10 cellular contexts compared by ENCODE assay signal in the genomic region with DNA sequence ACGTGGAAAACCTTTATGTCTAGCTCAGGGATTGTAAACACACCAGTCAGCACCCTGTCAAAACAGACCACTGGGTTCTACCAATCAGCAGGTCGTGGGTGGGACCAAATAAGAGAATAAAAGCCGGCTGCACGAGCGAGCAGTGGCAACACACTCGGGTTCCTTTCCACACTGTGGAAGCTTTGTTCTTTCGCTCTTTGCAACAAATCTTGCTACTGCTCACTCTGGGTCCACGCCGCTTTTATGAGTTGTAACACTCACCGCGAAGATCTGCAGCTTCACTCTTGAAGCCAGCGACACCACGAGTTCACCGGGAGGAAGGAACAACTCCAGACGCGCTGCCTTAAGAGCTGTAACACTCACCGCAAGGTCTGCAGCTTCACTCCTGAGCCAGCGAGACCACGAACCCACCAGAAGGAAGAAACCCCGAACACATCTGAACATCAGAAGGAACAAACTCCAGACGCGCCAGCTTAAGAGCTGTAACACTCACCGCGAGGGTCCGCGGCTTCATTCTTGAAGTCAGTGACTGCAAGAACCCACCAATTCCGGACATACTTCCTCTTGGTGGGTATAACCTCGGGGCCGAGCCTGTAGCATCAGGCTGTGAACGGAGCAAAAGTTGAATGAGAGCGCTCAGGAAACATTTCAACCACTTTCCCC. TPM values are rescaled to one million over a fixed set of nuclear protein-coding genes. Genes with fewer than 3 reads are reported as not detected.
DNase-seq lines count a peak whose midpoint lies in the region; ATAC-seq and TF ChIP-seq lines count a peak whose summit lies in the region.
"Not testable (repeated sequence)": the region's sequence is repeated elsewhere in the genome, so short reads cannot be mapped to it uniquely, and the experiment has no call there.
"Had no signal": no experiment of that assay in that cellular context is flagged by ENCODE, and none has a peak within 500 bp of the region (broad histone marks: within the 10 kb centered on the region; RNA-seq: fewer than 3 reads in every experiment).

No MANE protein-coding gene starts in this region.

- H3K27me3 ChIP-seq in CD8-positive, alpha-beta memory T cell (ENCODE audit: insufficient read depth, low read length, poor library complexity, severe bottlenecking): not testable (repeated sequence)

- H3K4me1 ChIP-seq in CD8-positive, alpha-beta memory T cell (ENCODE audit: insufficient read depth, low read length): not testable (repeated sequence)

- in situ Hi-C loops in KBM-7 (cut with MboI; ENCODE audit: low pct_unique_long_range_greater_than_20kb, low sequenced_read_pairs): loop anchor here (25.0 kb wide), 1 partner anchor 183 kb away; no protein-coding TSS in a partner anchor

- H3K4me3 Mint-ChIP-seq in CD8-positive, alpha-beta memory T cell: peak overlapping the region; percentile 86 to 97 (median 88)
- peak overlapping the region; percentile 87 for H3K4me3 Mint-ChIP-seq in activated CD4-positive, alpha-beta T cell treated with anti-CD3 and anti-CD28 coated beads, Interleukin-2, amount 10 ng/mL, durations not matched to agents 24 days and 14 days
- H3K4me3 Mint-ChIP-seq in effector memory CD8-positive, alpha-beta T cell: peak overlapping the region; percentile 84 to 87
- peak overlapping the region; percentile 92 for H3K4me3 Mint-ChIP-seq in natural killer cell

- peak in 4 of 5 donors; percentile 16 to 64 (median 36) for DNase-seq in CD8-positive, alpha-beta memory T cell
- DNase-seq in KBM-7 (peak; percentile 83), SIG-M5 treated with dmso at 0.1 percent for 504 hours (lab: John Stamatoyannopoulos, UW; ENCODE audit: unreplicated experiment) (peak; percentile 76), activated gamma-delta T cell treated with Interleukin-2 at 50 U/mL for 16 hours (peak; percentile 31)
- peak; percentile 79 for DNase-seq in activated CD4-positive, alpha-beta T cell treated with anti-CD3 and anti-CD28 coated beads, Interleukin-2, amount 10 ng/mL, durations not matched to agents 24 days and 14 days
- peak; percentile 29 to 45 (median 32) for DNase-seq in effector memory CD8-positive, alpha-beta T cell
- DNase-seq in natural killer cell: not testable (repeated sequence)
- DNase-seq in stimulated activated naive CD8-positive, alpha-beta T cell treated with anti-CD3 and anti-CD28 coated beads, Interleukin-15, Interleukin-2, amounts not matched to agents 100 U/mL and 50 U/mL, for 24 hours: peak; percentile 33

- not testable (repeated sequence) for H3K27ac ChIP-seq in CD8-positive, alpha-beta memory T cell (ENCODE audit: low read depth, low read length)

- H3K9me3 ChIP-seq in CD8-positive, alpha-beta memory T cell (ENCODE audit: low read length): not testable (repeated sequence)

- not testable (repeated sequence) for H3K36me3 ChIP-seq in CD8-positive, alpha-beta memory T cell (ENCODE audit: insufficient read depth, low read length)

- H3K27me3 Mint-ChIP-seq in CD8-positive, alpha-beta memory T cell; activated CD4-positive, alpha-beta T cell treated with anti-CD3 and anti-CD28 coated beads, Interleukin-2, amount 10 ng/mL, durations not matched to agents 24 days and 14 days; effector memory CD8-positive, alpha-beta T cell; natural killer cell (ENCODE audit: low read depth in 2 of 2): not testable (repeated sequence)

- CTCF ChIA-PET in CD8-positive, alpha-beta memory T cell (lab: Charles Lee): interaction anchor here (0.6 to 2.4 kb wide), 2 partner anchors 15 to 291 kb away, joined by 3 to 15 read pairs; no protein-coding TSS in a partner anchor

- intact Hi-C loops in activated CD4-positive, alpha-beta T cell treated with anti-CD3 and anti-CD28 coated beads, Interleukin-2, amount 10 ng/mL, durations not matched to agents 24 days and 14 days (cut with micrococcal nuclease): loop anchor here (10.0 kb wide), 1 partner anchor 480 kb away; no protein-coding TSS in a partner anchor
- intact Hi-C loops in natural killer cell (cut with micrococcal nuclease): not testable (repeated sequence)

- peak overlapping the region; percentile 52 for H3K4me3 ChIP-seq in CD8-positive, alpha-beta memory T cell (ENCODE audit: low read length)

- H3K36me3 Mint-ChIP-seq in CD8-positive, alpha-beta memory T cell; activated CD4-positive, alpha-beta T cell treated with anti-CD3 and anti-CD28 coated beads, Interleukin-2, amount 10 ng/mL, durations not matched to agents 24 days and 14 days (ENCODE audit: low read depth); effector memory CD8-positive, alpha-beta T cell (ENCODE audit: insufficient read depth); natural killer cell: not testable (repeated sequence)

- H3K9me3 Mint-ChIP-seq in CD8-positive, alpha-beta memory T cell; activated CD4-positive, alpha-beta T cell treated with anti-CD3 and anti-CD28 coated beads, Interleukin-2, amount 10 ng/mL, durations not matched to agents 24 days and 14 days; effector memory CD8-positive, alpha-beta T cell; natural killer cell: not testable (repeated sequence)

- H3K27ac Mint-ChIP-seq in CD8-positive, alpha-beta memory T cell: peak overlapping the region; percentile 35 to 87 (median 78)
- peak overlapping the region; percentile 74 for H3K27ac Mint-ChIP-seq in activated CD4-positive, alpha-beta T cell treated with anti-CD3 and anti-CD28 coated beads, Interleukin-2, amount 10 ng/mL, durations not matched to agents 24 days and 14 days
- peak overlapping the region; percentile 74 to 89 for H3K27ac Mint-ChIP-seq in effector memory CD8-positive, alpha-beta T cell
- H3K27ac Mint-ChIP-seq in natural killer cell: peak overlapping the region; percentile 70 to 84

- POLR2A ChIA-PET in CD8-positive, alpha-beta memory T cell (lab: Charles Lee): interaction anchor here (0.6 kb wide), 1 partner anchor 202 kb away, joined by 3 read pairs; no protein-coding TSS in a partner anchor

- H3K4me1 Mint-ChIP-seq in CD8-positive, alpha-beta memory T cell: peaks cover 12 to 22% (median 19%) of the 10 kb centered on the region in 3 donors
- peaks cover 14% of the 10 kb centered on the region for H3K4me1 Mint-ChIP-seq in activated CD4-positive, alpha-beta T cell treated with anti-CD3 and anti-CD28 coated beads, Interleukin-2, amount 10 ng/mL, durations not matched to agents 24 days and 14 days
- peaks cover 14 to 16% of the 10 kb centered on the region in 2 donors for H3K4me1 Mint-ChIP-seq in effector memory CD8-positive, alpha-beta T cell (ENCODE audit: low read depth in 2 of 2)
- H3K4me1 Mint-ChIP-seq in natural killer cell: peaks cover 14 to 19% of the 10 kb centered on the region in 2 donors

- ATAC-seq in effector memory CD8-positive, alpha-beta T cell (replicated peaks): peak; percentile 61
- peak in 2 of 3 donors; percentile 43 to 66 for ATAC-seq in natural killer cell
- ATAC-seq in stimulated activated naive CD8-positive, alpha-beta T cell treated with anti-CD3 and anti-CD28 coated beads, Interleukin-15, Interleukin-2, amounts not matched to agents 100 U/mL and 50 U/mL, for 24 hours: not testable (repeated sequence)

- TF ChIP-seq CTCF in natural killer cell (IDR thresholded peaks at IDR 0.05): not testable (repeated sequence)

RNA-seq across cellular contexts. Expression of a gene that starts 1.3 kb away (rescaled TPM):
- under 1 TPM; 0.13 to 0.31 TPM for total RNA-seq in CD8-positive, alpha-beta memory T cell
- not detected for polyA plus RNA-seq in CD8-positive, alpha-beta memory T cell
- not detected in 2 replicates for total RNA-seq in activated CD4-positive, alpha-beta T cell treated with anti-CD3 and anti-CD28 coated beads, Interleukin-2, amount 10 ng/mL, durations not matched to agents 24 days and 14 days
- total RNA-seq in natural killer cell: not detected
- total RNA-seq: left lobe of liver had no signal
- polyA plus RNA-seq: aorta had no signal
